1 cellular context compared by ENCODE assay signal in the genomic region with DNA sequence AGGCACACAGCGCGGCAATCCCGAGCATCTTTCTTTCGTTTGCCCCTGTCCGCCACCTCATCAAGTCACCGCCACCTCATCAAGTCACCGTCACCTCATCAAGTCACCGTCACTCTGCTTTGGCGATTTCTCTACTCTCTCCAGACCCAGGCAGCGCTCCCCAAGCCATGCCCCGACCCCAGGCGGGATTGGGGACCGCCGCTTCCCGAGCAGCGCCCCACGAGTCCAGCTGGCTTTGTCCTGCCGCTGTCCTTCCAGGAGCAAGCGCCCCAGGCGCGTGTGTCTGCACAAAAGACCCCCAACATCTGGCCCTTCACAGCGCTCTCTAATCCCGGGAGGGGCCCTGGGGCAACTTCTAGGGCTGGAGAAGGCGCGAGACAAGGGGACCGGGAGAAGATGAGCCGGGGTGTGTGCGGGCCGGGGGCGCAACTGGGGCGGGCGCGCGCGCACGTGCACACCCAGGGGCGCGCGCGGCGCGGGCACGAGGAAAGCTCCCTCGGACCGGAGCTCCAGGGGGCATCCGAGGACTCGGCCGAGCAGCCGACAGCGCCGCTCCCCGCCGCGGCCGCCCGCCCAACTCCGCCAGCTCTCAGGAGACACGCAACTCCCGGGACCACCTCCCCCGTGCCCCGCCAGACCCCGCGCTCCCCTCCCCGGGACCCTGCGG.
TF ChIP-seq lines count a peak whose summit lies in the region.

No MANE protein-coding gene starts in this region.

TF ChIP-seq in WTC11, 78 proteins besides CTCF, POLR2A, EP300 and RAD21 (continued from another document):
- TF ChIP-seq FOXK1 (CRISPR knock-in tag; IDR thresholded peaks at IDR 0.05) (0 out of 2 replicates have a peak, but pooled peaks have one; percentile 17), NR2C2 (CRISPR knock-in tag; IDR thresholded peaks at IDR 0.05) (no peak), ZNF138 (CRISPR knock-in tag; conservative IDR thresholded peaks at IDR 0.05) (no peak), ZNF423 (CRISPR knock-in tag; IDR thresholded peaks at IDR 0.05) (peak; percentile 41)
